In the genomic region with DNA sequence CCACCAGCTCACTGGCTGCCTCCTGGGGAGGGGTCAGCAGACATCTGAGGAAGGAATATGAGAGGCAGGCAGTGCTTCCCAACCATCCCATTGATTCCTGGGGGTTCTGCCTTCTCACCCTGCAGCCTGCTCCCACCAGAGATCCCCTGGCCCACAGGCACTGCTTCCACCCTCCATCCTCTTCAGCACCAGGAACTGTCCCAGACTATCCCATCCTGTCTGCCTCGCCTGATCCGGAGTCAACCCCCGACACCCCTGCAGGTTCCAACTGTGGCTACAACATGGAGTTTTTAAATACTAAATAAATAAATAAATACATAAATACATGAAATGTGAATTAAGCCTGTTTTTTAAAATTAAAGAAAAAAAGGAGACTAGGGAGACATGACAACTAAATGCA, we compare ENCODE assay signal across 2 cellular contexts.
A peak's percentile ranks its signal among the peaks of the same experiment; 100 is the strongest.
TF ChIP-seq lines count a peak whose summit lies in the region.

No MANE protein-coding gene starts in this region.

TF ChIP-seq in A549, 52 proteins besides CTCF, POLR2A, EP300 and RAD21:
- TF ChIP-seq, protein P1, sequence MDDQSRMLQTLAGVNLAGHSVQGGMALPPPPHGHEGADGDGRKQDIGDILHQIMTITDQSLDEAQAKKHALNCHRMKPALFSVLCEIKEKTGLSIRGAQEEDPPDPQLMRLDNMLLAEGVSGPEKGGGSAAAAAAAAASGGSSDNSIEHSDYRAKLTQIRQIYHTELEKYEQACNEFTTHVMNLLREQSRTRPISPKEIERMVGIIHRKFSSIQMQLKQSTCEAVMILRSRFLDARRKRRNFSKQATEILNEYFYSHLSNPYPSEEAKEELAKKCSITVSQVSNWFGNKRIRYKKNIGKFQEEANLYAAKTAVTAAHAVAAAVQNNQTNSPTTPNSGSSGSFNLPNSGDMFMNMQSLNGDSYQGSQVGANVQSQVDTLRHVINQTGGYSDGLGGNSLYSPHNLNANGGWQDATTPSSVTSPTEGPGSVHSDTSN (IDR thresholded peaks at IDR 0.05): no peak
- TF ChIP-seq, protein P2, sequence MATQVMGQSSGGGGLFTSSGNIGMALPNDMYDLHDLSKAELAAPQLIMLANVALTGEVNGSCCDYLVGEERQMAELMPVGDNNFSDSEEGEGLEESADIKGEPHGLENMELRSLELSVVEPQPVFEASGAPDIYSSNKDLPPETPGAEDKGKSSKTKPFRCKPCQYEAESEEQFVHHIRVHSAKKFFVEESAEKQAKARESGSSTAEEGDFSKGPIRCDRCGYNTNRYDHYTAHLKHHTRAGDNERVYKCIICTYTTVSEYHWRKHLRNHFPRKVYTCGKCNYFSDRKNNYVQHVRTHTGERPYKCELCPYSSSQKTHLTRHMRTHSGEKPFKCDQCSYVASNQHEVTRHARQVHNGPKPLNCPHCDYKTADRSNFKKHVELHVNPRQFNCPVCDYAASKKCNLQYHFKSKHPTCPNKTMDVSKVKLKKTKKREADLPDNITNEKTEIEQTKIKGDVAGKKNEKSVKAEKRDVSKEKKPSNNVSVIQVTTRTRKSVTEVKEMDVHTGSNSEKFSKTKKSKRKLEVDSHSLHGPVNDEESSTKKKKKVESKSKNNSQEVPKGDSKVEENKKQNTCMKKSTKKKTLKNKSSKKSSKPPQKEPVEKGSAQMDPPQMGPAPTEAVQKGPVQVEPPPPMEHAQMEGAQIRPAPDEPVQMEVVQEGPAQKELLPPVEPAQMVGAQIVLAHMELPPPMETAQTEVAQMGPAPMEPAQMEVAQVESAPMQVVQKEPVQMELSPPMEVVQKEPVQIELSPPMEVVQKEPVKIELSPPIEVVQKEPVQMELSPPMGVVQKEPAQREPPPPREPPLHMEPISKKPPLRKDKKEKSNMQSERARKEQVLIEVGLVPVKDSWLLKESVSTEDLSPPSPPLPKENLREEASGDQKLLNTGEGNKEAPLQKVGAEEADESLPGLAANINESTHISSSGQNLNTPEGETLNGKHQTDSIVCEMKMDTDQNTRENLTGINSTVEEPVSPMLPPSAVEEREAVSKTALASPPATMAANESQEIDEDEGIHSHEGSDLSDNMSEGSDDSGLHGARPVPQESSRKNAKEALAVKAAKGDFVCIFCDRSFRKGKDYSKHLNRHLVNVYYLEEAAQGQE (IDR thresholded peaks at IDR 0.05): peak; percentile 31; the same call in 1 of the 2 replicates
- TF ChIP-seq, protein P3, sequence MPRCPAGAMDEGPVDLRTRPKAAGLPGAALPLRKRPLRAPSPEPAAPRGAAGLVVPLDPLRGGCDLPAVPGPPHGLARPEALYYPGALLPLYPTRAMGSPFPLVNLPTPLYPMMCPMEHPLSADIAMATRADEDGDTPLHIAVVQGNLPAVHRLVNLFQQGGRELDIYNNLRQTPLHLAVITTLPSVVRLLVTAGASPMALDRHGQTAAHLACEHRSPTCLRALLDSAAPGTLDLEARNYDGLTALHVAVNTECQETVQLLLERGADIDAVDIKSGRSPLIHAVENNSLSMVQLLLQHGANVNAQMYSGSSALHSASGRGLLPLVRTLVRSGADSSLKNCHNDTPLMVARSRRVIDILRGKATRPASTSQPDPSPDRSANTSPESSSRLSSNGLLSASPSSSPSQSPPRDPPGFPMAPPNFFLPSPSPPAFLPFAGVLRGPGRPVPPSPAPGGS (IDR thresholded peaks at IDR 0.05): no peak

TF ChIP-seq in HCT116, 20 proteins besides CTCF, POLR2A, EP300 and RAD21 (continued from another document):
- TF ChIP-seq, protein P2 (IDR thresholded peaks at IDR 0.05; ENCODE audit: low read depth): peak; percentile 20; the same call in 1 of the 2 replicates
- no peak for TF ChIP-seq EGR1 (IDR thresholded peaks at IDR 0.05; ENCODE audit: low read depth)
